In genomic region chr18:48781990-48782368, GRCh38 we compare ENCODE assay signal across 12 cellular contexts.
DNase-seq lines count a peak whose midpoint lies in the region; ATAC-seq and TF ChIP-seq lines count a peak whose summit lies in the region.
"Had no signal": no experiment of that assay in that cellular context is flagged by ENCODE, and none has a peak within 500 bp of the region (broad histone marks: within the 10 kb centered on the region; RNA-seq: fewer than 3 reads in every experiment).

No MANE protein-coding gene starts in this region.

- TF ChIP-seq CTCF in colonic mucosa (IDR thresholded peaks at IDR 0.05) (no peak), lower lobe of right lung (IDR thresholded peaks at IDR 0.05) (no peak)

- DNase-seq in colonic mucosa (no peak), lower lobe of right lung (no peak), putamen (ENCODE audit: low spot score) (no peak), DMS53 (lab: John Stamatoyannopoulos, UW) (no peak), iPS-NIHi11 (ENCODE audit: low spot score) (no peak)
- no peak for DNase-seq in activated CD4-positive, alpha-beta T cell treated with anti-CD3 and anti-CD28 coated beads for 48 hours
- DNase-seq: activated CD8-positive, alpha-beta memory T cell treated with anti-CD3 and anti-CD28 coated beads, Interleukin-2, amount 10 ng/mL, durations not matched to agents 7 days and 5 days; amniotic stem cell; NCI-H2029 treated with DMSO at 0.1 percent for 48 hours; T-helper 2 cell had no signal

- peak overlapping the region; percentile 90 for H3K4me2 ChIP-seq in BLaER1

- H3K36me3 ChIP-seq in BLaER1 (no peaks in the 10 kb centered on the region), colonic mucosa (no peaks in the 10 kb centered on the region), lower lobe of right lung (no peaks in the 10 kb centered on the region), skeletal muscle tissue (ENCODE audit: control insufficient read depth in 3 of 3, insufficient read depth in 3 of 3, low read length in 3 of 3) (peaks cover 0 to 2% (median 2%) of the 10 kb centered on the region in 3 donors)

- no peaks in the 10 kb centered on the region for H4K20me1 ChIP-seq in BLaER1

- H3K9me3 ChIP-seq in BLaER1, result no peaks in the 10 kb centered on the region
- H3K9me3 ChIP-seq in colonic mucosa, result no peaks in the 10 kb centered on the region
- no peaks in the 10 kb centered on the region for H3K9me3 ChIP-seq in lower lobe of right lung
- no peaks in the 10 kb centered on the region for H3K9me3 ChIP-seq in skeletal muscle tissue (ENCODE audit: control insufficient read depth in 3 of 3, low read length in 3 of 3)

- H3K4me3 ChIP-seq in BLaER1 (peak overlapping the region; percentile 50), colonic mucosa (no peak overlapping the region), lower lobe of right lung (peak overlapping the region; percentile 18), skeletal muscle tissue (ENCODE audit: low read length in 3 of 3) (peak overlapping the region in 2 of 3 donors; percentile 3 to 24)

- intact Hi-C loops in colonic mucosa (cut with DNase I), result no loop called here
- intact Hi-C loops in lower lobe of right lung (cut with DNase I), result no loop called here

- H3K27ac ChIP-seq in BLaER1 (peak overlapping the region; percentile 89), colonic mucosa (peak overlapping the region; percentile 36), lower lobe of right lung (peak overlapping the region; percentile 82), skeletal muscle tissue (ENCODE audit: low read depth, low read length) (peak overlapping the region; percentile 81)

- H3K9ac ChIP-seq in BLaER1 (peak overlapping the region; percentile 71), colonic mucosa (ENCODE audit: low read depth in 2 of 2, low read length in 2 of 2) (peak overlapping the region in 1 of 2 donors; percentile 16), skeletal muscle tissue (ENCODE audit: low read depth in 1 of 3, low read length in 3 of 3) (peak overlapping the region; percentile 74 to 83 (median 80))

- H3K4me1 ChIP-seq in BLaER1 (peaks cover 100% of the 10 kb centered on the region), colonic mucosa (peaks cover 6% of the 10 kb centered on the region), lower lobe of right lung (peaks cover 88% of the 10 kb centered on the region), skeletal muscle tissue (ENCODE audit: control insufficient read depth in 3 of 3, insufficient read depth in 3 of 3, low read length in 3 of 3) (peaks cover 55 to 75% (median 58%) of the 10 kb centered on the region in 3 donors)

- no peaks in the 10 kb centered on the region for H3K27me3 ChIP-seq in BLaER1
- no peaks in the 10 kb centered on the region for H3K27me3 ChIP-seq in colonic mucosa
- H3K27me3 ChIP-seq in lower lobe of right lung (ENCODE audit: low read depth), result no peaks in the 10 kb centered on the region
- H3K27me3 ChIP-seq in skeletal muscle tissue (ENCODE audit: control insufficient read depth in 3 of 3, insufficient read depth in 3 of 3, low read length in 3 of 3), result no peaks in the 10 kb centered on the region

- no peak for ATAC-seq in lower lobe of right lung
- ATAC-seq: activated CD8-positive, alpha-beta memory T cell treated with anti-CD3 and anti-CD28 coated beads, Interleukin-2, amount 10 ng/mL, durations not matched to agents 7 days and 5 days had no signal

Comparison
In these comparisons a context has a peak if more than half of its experiments do, and no peak if none do; other contexts are left out.
1. H3K27ac ChIP-seq: peak in every context shown above with its lines; median percentile 89 in BLaER1; 82 in lower lobe of right lung; 81 in skeletal muscle tissue; 36 in colonic mucosa.